Comparison of ENCODE assay signal across 17 cellular contexts in the genomic region with DNA sequence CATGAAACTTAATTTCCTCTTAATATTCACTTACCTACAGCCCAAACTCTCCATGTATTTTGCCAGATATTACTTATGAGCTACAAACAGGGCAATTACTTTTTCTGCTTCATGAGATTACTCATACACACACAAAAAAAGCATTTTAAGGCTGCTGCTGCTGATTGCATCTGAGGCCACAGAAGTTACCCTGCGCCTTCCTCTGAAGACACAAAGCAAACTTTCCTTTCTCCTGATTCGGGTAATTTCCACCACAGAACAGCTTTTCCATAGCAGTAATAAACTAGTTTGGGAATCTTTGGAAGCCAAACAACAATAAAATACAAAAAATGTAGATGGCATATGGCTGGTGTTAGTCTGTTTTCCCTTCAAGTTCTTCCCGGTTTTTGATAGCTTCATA. TPM values are rescaled to one million over a fixed set of nuclear protein-coding genes. Genes with fewer than 3 reads are reported as not detected.
DNase-seq lines count a peak whose midpoint lies in the region; ATAC-seq lines count a peak whose summit lies in the region.
"Had no signal": no experiment of that assay in that cellular context is flagged by ENCODE, and none has a peak within 500 bp of the region (broad histone marks: within the 10 kb centered on the region; RNA-seq: fewer than 3 reads in every experiment).

No MANE protein-coding gene starts in this region.

- no peak overlapping the region for H2BK5ac ChIP-seq in mesenchymal stem cell (ENCODE audit: low read depth, low read length, poor library complexity, severe bottlenecking)

- H3K23ac ChIP-seq in mesenchymal stem cell (ENCODE audit: low read length in 2 of 2) = no peak overlapping the region

- no peak overlapping the region for H2BK15ac ChIP-seq in mesenchymal stem cell (ENCODE audit: low read depth, poor library complexity, severe bottlenecking)

- H3K27me3 ChIP-seq in GM23248 (replicated peaks; ENCODE audit: insufficient read depth) = no peaks in the 10 kb centered on the region
- no peaks in the 10 kb centered on the region for H3K27me3 ChIP-seq in mesenchymal stem cell (ENCODE audit: control insufficient read depth in 1 of 2, insufficient read depth in 1 of 2, low read length in 2 of 2)
- H3K27me3 ChIP-seq: gastrocnemius medialis, right atrium auricular region had no signal

- in situ Hi-C loops in GM23248 (cut with MboI) = no loop called here

- peak; percentile 23 for ATAC-seq in activated T-helper 17 cell treated with anti-CD3 and anti-CD28 coated beads, Interleukin-2, amount 50 U/mL, for 72 hours (replicated peaks)
- no peak for ATAC-seq in GM21717 (IDR thresholded peaks at IDR 0.05; ENCODE audit: unreplicated experiment)
- ATAC-seq: gastrocnemius medialis, left colon had no signal

- H3K79me1 ChIP-seq in mesenchymal stem cell (replicated peaks; ENCODE audit: low read length, poor library complexity, severe bottlenecking) = peaks cover 15% of the 10 kb centered on the region

- H2BK12ac ChIP-seq in mesenchymal stem cell (ENCODE audit: low read length in 2 of 2) = no peak overlapping the region

- H3K4me3 ChIP-seq in GM23248 (no peak overlapping the region), mesenchymal stem cell (ENCODE audit: insufficient read depth in 1 of 2, low read depth in 1 of 2, low read length in 2 of 2) (no peak overlapping the region)
- H3K4me3 ChIP-seq: gastrocnemius medialis, right atrium auricular region had no signal

- H3K27me3 Mint-ChIP-seq in activated CD4-positive, alpha-beta memory T cell treated with anti-CD3 and anti-CD28 coated beads, Interleukin-2, amount 10 ng/mL, durations not matched to agents 7 days and 5 days = no peaks in the 10 kb centered on the region
- no peaks in the 10 kb centered on the region for H3K27me3 Mint-ChIP-seq in activated CD4-positive, alpha-beta memory T cell treated with anti-CD3 and anti-CD28 coated beads for 36 hours
- H3K27me3 Mint-ChIP-seq in activated T-helper 17 cell treated with anti-CD3 and anti-CD28 coated beads, Interleukin-2, amount 50 U/mL, for 72 hours = no peaks in the 10 kb centered on the region

- CTCF ChIA-PET in activated CD4-positive, alpha-beta memory T cell treated with anti-CD3 and anti-CD28 coated beads, Interleukin-2, amount 10 ng/mL, durations not matched to agents 7 days and 5 days (lab: Charles Lee) = no interaction called here
- CTCF ChIA-PET in activated CD4-positive, alpha-beta memory T cell treated with anti-CD3 and anti-CD28 coated beads for 36 hours (lab: Charles Lee) = interaction anchor here (2.4 kb wide), 1 partner anchor 32 kb away, joined by 7 read pairs; no protein-coding TSS in a partner anchor

- H3K9me3 Mint-ChIP-seq in activated CD4-positive, alpha-beta memory T cell treated with anti-CD3 and anti-CD28 coated beads, Interleukin-2, amount 10 ng/mL, durations not matched to agents 7 days and 5 days = no peaks in the 10 kb centered on the region
- H3K9me3 Mint-ChIP-seq in activated CD4-positive, alpha-beta memory T cell treated with anti-CD3 and anti-CD28 coated beads for 36 hours = no peaks in the 10 kb centered on the region
- no peaks in the 10 kb centered on the region for H3K9me3 Mint-ChIP-seq in activated T-helper 17 cell treated with anti-CD3 and anti-CD28 coated beads, Interleukin-2, amount 50 U/mL, for 72 hours

- no peak overlapping the region for H3K4ac ChIP-seq in mesenchymal stem cell (ENCODE audit: low read depth in 1 of 2, low read length in 2 of 2)

- POLR2A ChIA-PET in activated CD4-positive, alpha-beta memory T cell treated with anti-CD3 and anti-CD28 coated beads, Interleukin-2, amount 10 ng/mL, durations not matched to agents 7 days and 5 days (lab: Charles Lee) = interaction anchor here (1.2 kb wide), 1 partner anchor 27 kb away, joined by 3 read pairs; no protein-coding TSS in a partner anchor
- POLR2A ChIA-PET in activated CD4-positive, alpha-beta memory T cell treated with anti-CD3 and anti-CD28 coated beads for 36 hours (lab: Charles Lee) = interaction anchor here (0.7 kb wide), 1 partner anchor 77 kb away, joined by 3 read pairs; no protein-coding TSS in a partner anchor

- H3K27ac Mint-ChIP-seq in activated CD4-positive, alpha-beta memory T cell treated with anti-CD3 and anti-CD28 coated beads, Interleukin-2, amount 10 ng/mL, durations not matched to agents 7 days and 5 days = peak overlapping the region; percentile 29
- H3K27ac Mint-ChIP-seq in activated CD4-positive, alpha-beta memory T cell treated with anti-CD3 and anti-CD28 coated beads for 36 hours = no peak overlapping the region
- H3K27ac Mint-ChIP-seq in activated T-helper 17 cell treated with anti-CD3 and anti-CD28 coated beads, Interleukin-2, amount 50 U/mL, for 72 hours = peak overlapping the region; percentile 71

- H2AK5ac ChIP-seq in mesenchymal stem cell (ENCODE audit: low read length, severe bottlenecking) = no peak overlapping the region

- H3K9ac ChIP-seq in GM23248 = peak overlapping the region; percentile 13; the same call in 1 of the 2 replicates
- H3K9ac ChIP-seq in mesenchymal stem cell (ENCODE audit: low read length) = peak overlapping the region; percentile 44

- H3K4me2 ChIP-seq in GM23248 (ENCODE audit: unreplicated experiment) = peak overlapping the region; percentile 32
- no peak overlapping the region for H3K4me2 ChIP-seq in mesenchymal stem cell (ENCODE audit: low read length, poor library complexity, severe bottlenecking)

- H2BK120ac ChIP-seq in mesenchymal stem cell (ENCODE audit: low read depth, low read length) = no peak overlapping the region

- H3K27ac ChIP-seq in GM23248 (0 out of 2 replicates have a peak overlapping the region, but pooled peaks have one; percentile 5), mesenchymal stem cell (ENCODE audit: low read length, poor library complexity, severe bottlenecking) (no peak overlapping the region)
- H3K27ac ChIP-seq: gastrocnemius medialis, right atrium auricular region had no signal

- H2AFZ ChIP-seq in GM23248 (peak overlapping the region; percentile 52), mesenchymal stem cell (ENCODE audit: low read depth, low read length) (no peak overlapping the region)

- no peaks in the 10 kb centered on the region for H3K9me3 ChIP-seq in GM23248 (ENCODE audit: low read depth)
- no peaks in the 10 kb centered on the region for H3K9me3 ChIP-seq in mesenchymal stem cell (ENCODE audit: control insufficient read depth, low read length)
- H3K9me3 ChIP-seq: gastrocnemius medialis, right atrium auricular region had no signal

- H3K79me2 ChIP-seq in GM23248 (ENCODE audit: insufficient read depth) = peaks cover 86% of the 10 kb centered on the region

- peaks cover 41% of the 10 kb centered on the region for H3K36me3 Mint-ChIP-seq in activated CD4-positive, alpha-beta memory T cell treated with anti-CD3 and anti-CD28 coated beads, Interleukin-2, amount 10 ng/mL, durations not matched to agents 7 days and 5 days (ENCODE audit: low read depth)
- H3K36me3 Mint-ChIP-seq in activated CD4-positive, alpha-beta memory T cell treated with anti-CD3 and anti-CD28 coated beads for 36 hours = peaks cover 7% of the 10 kb centered on the region
- peaks cover 41% of the 10 kb centered on the region for H3K36me3 Mint-ChIP-seq in activated T-helper 17 cell treated with anti-CD3 and anti-CD28 coated beads, Interleukin-2, amount 50 U/mL, for 72 hours (ENCODE audit: low read depth)

- H3K36me3 ChIP-seq in GM23248 (ENCODE audit: low read depth) (no peaks in the 10 kb centered on the region), mesenchymal stem cell (ENCODE audit: control insufficient read depth in 1 of 2, insufficient read depth in 2 of 2, low read depth in 1 of 2, low read length in 2 of 2) (peaks cover 0 to 3% of the 10 kb centered on the region in 2 experiments)
- H3K36me3 ChIP-seq: gastrocnemius medialis, right atrium auricular region had no signal

- no peak for DNase-seq in activated CD4-positive, alpha-beta memory T cell treated with anti-CD3 and anti-CD28 coated beads, Interleukin-2, amount 10 ng/mL, durations not matched to agents 7 days and 5 days
- no peak for DNase-seq in activated CD4-positive, alpha-beta memory T cell treated with anti-CD3 and anti-CD28 coated beads for 36 hours
- DNase-seq in GM23248 (peak; percentile 64), mesenchymal stem cell (no peak), AG08396 (ENCODE audit: low spot score) (no peak)
- no peak for DNase-seq in activated CD4-positive, CD25-positive, alpha-beta regulatory T cell (lab: John Stamatoyannopoulos, UW)
- DNase-seq: activated CD4-positive, alpha-beta T cell treated with anti-CD3 and anti-CD28 coated beads, Interleukin-2, amount 50 U/mL, for 1 hour; activated gamma-delta T cell; DMS79; gastrocnemius medialis; left colon; MV-4-11; NCI-H510A treated with DMSO at 0.1 percent for 48 hours; nucleus accumbens had no signal

- no peaks in the 10 kb centered on the region for H3K9me2 ChIP-seq in GM23248 (ENCODE audit: insufficient read depth)

- no peak overlapping the region for H4K91ac ChIP-seq in mesenchymal stem cell (ENCODE audit: low read length)

- H4K8ac ChIP-seq in mesenchymal stem cell (ENCODE audit: low read length) = no peak overlapping the region

- no peak overlapping the region for H3K18ac ChIP-seq in mesenchymal stem cell (ENCODE audit: low read depth in 1 of 2, low read length in 2 of 2)

- peaks cover 47% of the 10 kb centered on the region for H3K4me1 ChIP-seq in GM23248 (ENCODE audit: insufficient read depth)
- peaks cover 7% of the 10 kb centered on the region for H3K4me1 ChIP-seq in mesenchymal stem cell (ENCODE audit: control insufficient read depth, insufficient read depth, low read depth, low read length)

- H3F3A ChIP-seq in GM23248 (ENCODE audit: insufficient read depth) = peaks cover 14% of the 10 kb centered on the region; the same call in 1 of the 2 replicates

- intact Hi-C loops in activated CD4-positive, alpha-beta memory T cell treated with anti-CD3 and anti-CD28 coated beads for 36 hours (cut with micrococcal nuclease) = no loop called here

- H3K14ac ChIP-seq in mesenchymal stem cell (ENCODE audit: low read length in 2 of 2) = no peak overlapping the region

- WGBS in GM23248 (ENCODE audit: low coverage in 1 of 2, low lambda C conversion rate in 2 of 2, missing lambda C conversion rate in 2 of 2), 2 experiments = 35 to 40% methylated on average over 3 of the region's 3 CpGs
- 100% methylated on average over 1 of the region's 3 CpGs for WGBS in mesenchymal stem cell

- H3K4me1 Mint-ChIP-seq in activated CD4-positive, alpha-beta memory T cell treated with anti-CD3 and anti-CD28 coated beads, Interleukin-2, amount 10 ng/mL, durations not matched to agents 7 days and 5 days = peaks cover 64% of the 10 kb centered on the region
- H3K4me1 Mint-ChIP-seq in activated CD4-positive, alpha-beta memory T cell treated with anti-CD3 and anti-CD28 coated beads for 36 hours (ENCODE audit: low read depth) = peaks cover 61% of the 10 kb centered on the region
- H3K4me1 Mint-ChIP-seq in activated T-helper 17 cell treated with anti-CD3 and anti-CD28 coated beads, Interleukin-2, amount 50 U/mL, for 72 hours = peaks cover 36% of the 10 kb centered on the region

- no peaks in the 10 kb centered on the region for H4K20me1 ChIP-seq in GM23248 (ENCODE audit: insufficient read depth)

- no peak overlapping the region for H3K4me3 Mint-ChIP-seq in activated CD4-positive, alpha-beta memory T cell treated with anti-CD3 and anti-CD28 coated beads, Interleukin-2, amount 10 ng/mL, durations not matched to agents 7 days and 5 days
- no peak overlapping the region for H3K4me3 Mint-ChIP-seq in activated CD4-positive, alpha-beta memory T cell treated with anti-CD3 and anti-CD28 coated beads for 36 hours
- peak overlapping the region; percentile 55 for H3K4me3 Mint-ChIP-seq in activated T-helper 17 cell treated with anti-CD3 and anti-CD28 coated beads, Interleukin-2, amount 50 U/mL, for 72 hours

RNA-seq across cellular contexts. Expression of a gene that starts 6.2 kb away (rescaled TPM):
- 10 to 100 TPM; 30.7 to 34.8 TPM for total RNA-seq in activated CD4-positive, alpha-beta memory T cell treated with anti-CD3 and anti-CD28 coated beads, Interleukin-2, amount 10 ng/mL, durations not matched to agents 7 days and 5 days
- total RNA-seq in activated CD4-positive, alpha-beta memory T cell treated with anti-CD3 and anti-CD28 coated beads for 36 hours = 10 to 100 TPM; 14.2 to 17.3 TPM
- total RNA-seq in GM23248 (2014; rRNA removed; shearing (Covaris generic)) = 1.5 TPM in 1 of 2 replicates, not detected in the other
- 6.4 and 6.8 TPM in 2 replicates for polyA plus RNA-seq in GM23248 (2016; fragmentation: Nextera tagmentation; extraction: Ambion mirVana)
- 10 to 100 TPM; 19.5 to 62.7 TPM for total RNA-seq in activated T-helper 17 cell treated with anti-CD3 and anti-CD28 coated beads, Interleukin-2, amount 50 U/mL, for 72 hours
- 5.0 TPM for polyA plus RNA-seq in mesenchymal stem cell (2013, experiment 1 of 2)
- 6.9 TPM for polyA plus RNA-seq in mesenchymal stem cell (2013, experiment 2 of 2)
